ENCODE assay signal across 16 cellular contexts in genomic region chr12:101823039-101823438, GRCh38. TPM values are rescaled to one million over a fixed set of nuclear protein-coding genes. Genes with fewer than 3 reads are reported as not detected.
DNase-seq lines count a peak whose midpoint lies in the region; ATAC-seq, FAIRE-seq and TF ChIP-seq lines count a peak whose summit lies in the region.
"Had no signal": no experiment of that assay in that cellular context is flagged by ENCODE, and none has a peak within 500 bp of the region (broad histone marks: within the 10 kb centered on the region; RNA-seq: fewer than 3 reads in every experiment).

No MANE protein-coding gene starts in this region.

- FAIRE-seq in small intestine (lab: Jason Lieb, UNC): no peak
- FAIRE-seq: GM12892 had no signal

- peaks cover 10% of the 10 kb centered on the region for H3K9me3 Mint-ChIP-seq in T-helper 1 cell treated with Interleukin-12 subunit alpha and Interleukin-12 subunit beta and Interleukin-4 antibody, amounts not matched to agents 30 μg/mL and 1 μg/mL, for 36 hours
- no peaks in the 10 kb centered on the region for H3K9me3 Mint-ChIP-seq in effector memory CD8-positive, alpha-beta T cell

- H3K27ac Mint-ChIP-seq in T-helper 1 cell treated with Interleukin-12 subunit alpha and Interleukin-12 subunit beta and Interleukin-4 antibody, amounts not matched to agents 30 μg/mL and 1 μg/mL, for 36 hours: peak overlapping the region; percentile 85
- H3K27ac Mint-ChIP-seq in effector memory CD8-positive, alpha-beta T cell: peak overlapping the region; percentile 90 to 95

- no peak for DNase-seq in T-helper 1 cell
- DNase-seq in effector memory CD8-positive, alpha-beta T cell: no peak
- no peak for DNase-seq in activated CD4-positive, CD25-positive, alpha-beta regulatory T cell treated with anti-CD3 and anti-CD28 coated beads, Interleukin-2, amount 50 U/mL, for 72 hours
- DNase-seq in small intestine: no peak
- DNase-seq: activated CD4-positive, alpha-beta memory T cell treated with anti-CD3 and anti-CD28 coated beads, Interleukin-2, amount 10 ng/mL, durations not matched to agents 7 days and 5 days; kidney glomerular epithelial cell; NCI-H187; NCI-H748 treated with DMSO at 0.1 percent for 48 hours; trophoblast cell had no signal

- H3K36me3 ChIP-seq in HUES64 (ENCODE audit: insufficient read depth, low read length) (no peaks in the 10 kb centered on the region), neutrophil (no peaks in the 10 kb centered on the region), small intestine (ENCODE audit: control insufficient read depth in 2 of 2, insufficient read depth in 2 of 2, low read length in 2 of 2) (no peaks in the 10 kb centered on the region)
- H3K36me3 ChIP-seq: prostate gland had no signal

- H3K4me3 Mint-ChIP-seq in T-helper 1 cell treated with Interleukin-12 subunit alpha and Interleukin-12 subunit beta and Interleukin-4 antibody, amounts not matched to agents 30 μg/mL and 1 μg/mL, for 36 hours: peak overlapping the region; percentile 46
- H3K4me3 Mint-ChIP-seq in effector memory CD8-positive, alpha-beta T cell: peak overlapping the region; percentile 33 to 60
- H3K4me3 Mint-ChIP-seq: activated CD4-positive, alpha-beta memory T cell treated with anti-CD3 and anti-CD28 coated beads, Interleukin-2, amount 10 ng/mL, durations not matched to agents 7 days and 5 days had no signal

- H3K9ac ChIP-seq in HUES64 (ENCODE audit: low read depth, low read length): 0 out of 2 replicates have a peak overlapping the region, but pooled peaks have one; percentile 37

- H3K4me1 ChIP-seq in HUES64 (ENCODE audit: insufficient read depth, low read length): peaks cover 49% of the 10 kb centered on the region
- H3K4me1 ChIP-seq in neutrophil (ENCODE audit: control insufficient read depth in 1 of 2, insufficient read depth in 1 of 2, low read depth in 1 of 2, low read length in 1 of 2): peaks cover 8 to 22% of the 10 kb centered on the region in 2 experiments
- no peaks in the 10 kb centered on the region for H3K4me1 ChIP-seq in small intestine (ENCODE audit: control insufficient read depth in 2 of 2, insufficient read depth in 1 of 2, low read depth in 1 of 2, low read length in 1 of 2)
- H3K4me1 ChIP-seq: prostate gland had no signal

- H3K27me3 Mint-ChIP-seq in T-helper 1 cell treated with Interleukin-12 subunit alpha and Interleukin-12 subunit beta and Interleukin-4 antibody, amounts not matched to agents 30 μg/mL and 1 μg/mL, for 36 hours (ENCODE audit: low read depth): no peaks in the 10 kb centered on the region
- no peaks in the 10 kb centered on the region for H3K27me3 Mint-ChIP-seq in effector memory CD8-positive, alpha-beta T cell
- H3K27me3 Mint-ChIP-seq: activated CD4-positive, alpha-beta memory T cell treated with anti-CD3 and anti-CD28 coated beads, Interleukin-2, amount 10 ng/mL, durations not matched to agents 7 days and 5 days had no signal

- H3K4me3 ChIP-seq in HUES64 (ENCODE audit: low read length) (no peak overlapping the region), neutrophil (ENCODE audit: low read depth in 1 of 2, low read length in 1 of 2) (no peak overlapping the region), small intestine (ENCODE audit: low read depth in 1 of 2, low read length in 2 of 2) (no peak overlapping the region)
- H3K4me3 ChIP-seq: prostate gland had no signal

- no peaks in the 10 kb centered on the region for H3K9me3 ChIP-seq in HUES64 (ENCODE audit: insufficient read depth, low read depth, low read length)
- no peaks in the 10 kb centered on the region for H3K9me3 ChIP-seq in neutrophil
- no peaks in the 10 kb centered on the region for H3K9me3 ChIP-seq in small intestine (ENCODE audit: control insufficient read depth, low read depth)
- H3K9me3 ChIP-seq: prostate gland had no signal

- H3K27ac ChIP-seq in HUES64 (ENCODE audit: low read depth, low read length): peak overlapping the region; percentile 90; the same call in 1 of the 2 replicates
- peak overlapping the region; percentile 49 for H3K27ac ChIP-seq in neutrophil
- H3K27ac ChIP-seq in small intestine (ENCODE audit: low read depth in 1 of 2, low read length in 1 of 2): no peak overlapping the region
- H3K27ac ChIP-seq: 22Rv1 had no signal

- no peaks in the 10 kb centered on the region for H3K27me3 ChIP-seq in HUES64 (ENCODE audit: insufficient read depth, low read length)
- H3K27me3 ChIP-seq in neutrophil: no peaks in the 10 kb centered on the region
- H3K27me3 ChIP-seq in small intestine (ENCODE audit: control insufficient read depth in 2 of 2, insufficient read depth in 2 of 2, low read length in 2 of 2): no peaks in the 10 kb centered on the region

- no peak for ATAC-seq in effector memory CD8-positive, alpha-beta T cell (replicated peaks)
- ATAC-seq in GM19351 (IDR thresholded peaks at IDR 0.05; ENCODE audit: unreplicated experiment): no peak

- H3K36me3 Mint-ChIP-seq in T-helper 1 cell treated with Interleukin-12 subunit alpha and Interleukin-12 subunit beta and Interleukin-4 antibody, amounts not matched to agents 30 μg/mL and 1 μg/mL, for 36 hours (ENCODE audit: low read depth): peaks cover 12% of the 10 kb centered on the region
- peaks cover 8% of the 10 kb centered on the region for H3K36me3 Mint-ChIP-seq in effector memory CD8-positive, alpha-beta T cell (ENCODE audit: insufficient read depth)

- TF ChIP-seq CTCF in neutrophil (IDR thresholded peaks at IDR 0.05): no peak

- peaks cover 60% of the 10 kb centered on the region for H3K4me1 Mint-ChIP-seq in T-helper 1 cell treated with Interleukin-12 subunit alpha and Interleukin-12 subunit beta and Interleukin-4 antibody, amounts not matched to agents 30 μg/mL and 1 μg/mL, for 36 hours (ENCODE audit: low read depth)
- H3K4me1 Mint-ChIP-seq in effector memory CD8-positive, alpha-beta T cell (ENCODE audit: low read depth in 2 of 2): peaks cover 47 to 73% of the 10 kb centered on the region in 2 donors

- WGBS in HUES64: 93% methylated on average over 4 of the region's 4 CpGs
- WGBS in small intestine, 3 donors: 79 to 97% (median 95%) methylated on average over 4 of the region's 4 CpGs

RNA-seq across cellular contexts. Expression of gene GNPTAB, which starts 7.7 kb away (rescaled TPM):
- 14.5 TPM for polyA plus RNA-seq in HUES64 (2013, experiment 1 of 2)
- polyA plus RNA-seq in HUES64 (2013, experiment 2 of 2): 13.4 TPM
- 10 to 100 TPM in 2 of 3 donors, 1 to 10 TPM in 1; 6.8 to 13.6 (median 11.6) TPM for polyA plus RNA-seq in small intestine

RNA-seq across cellular contexts. Expression of gene DRAM1, which starts 54.3 kb away (rescaled TPM):
- 4.3 TPM for polyA plus RNA-seq in HUES64 (2013, experiment 1 of 2)
- 4.6 TPM for polyA plus RNA-seq in HUES64 (2013, experiment 2 of 2)
- polyA plus RNA-seq in small intestine: 1 to 10 TPM in 2 of 3 donors, under 1 TPM in 1; 0.89 to 9.9 (median 4.1) TPM

Comparison
In these comparisons a context has a peak if more than half of its experiments do, and no peak if none do; other contexts are left out.
1. H3K27ac ChIP-seq: peak in HUES64 (single experiment) and neutrophil (single experiment); none in small intestine (0 of 2).